25 cellular contexts compared by ENCODE assay signal in the genomic region with DNA sequence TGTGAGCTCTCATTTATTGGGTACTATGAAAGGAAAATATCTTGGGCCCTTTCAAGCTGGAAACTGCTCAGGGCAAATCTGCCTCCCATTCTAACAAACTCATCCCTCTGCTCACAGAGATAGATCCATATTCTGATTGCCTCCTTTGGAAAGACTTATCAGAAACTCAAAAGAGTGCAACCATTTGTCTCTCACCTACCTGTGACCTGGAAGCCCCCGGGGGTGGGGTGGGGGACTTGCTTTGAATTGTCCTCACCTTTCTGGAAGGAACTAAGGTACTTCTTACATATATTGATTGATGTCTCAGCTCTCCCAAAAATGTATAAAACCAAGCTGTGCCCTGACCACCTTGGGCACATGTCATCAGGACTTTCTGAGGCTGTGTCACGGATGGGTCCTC.
"Had no signal": no experiment of that assay in that cellular context is flagged by ENCODE, and none has a peak within 500 bp of the region (broad histone marks: within the 10 kb centered on the region; RNA-seq: fewer than 3 reads in every experiment).

No MANE protein-coding gene starts in this region.

- H3K4me1 Mint-ChIP-seq: naive thymus-derived CD4-positive, alpha-beta T cell; stimulated activated naive B cell treated with anti-CD40 and anti-IgM and Interleukin-4, amounts not matched to agents 10 μg/mL and 1 μg/mL and 100 μg/mL, for 72 hours had no signal

- H3K9me3 Mint-ChIP-seq: natural killer cell treated with Interleukin-12 subunit alpha and Interleukin-12 subunit beta and Interleukin-15 and Interleukin-18, amount 100 ng/mL, for 72 hours; stimulated activated naive B cell treated with anti-CD40 and anti-IgM and Interleukin-4, amounts not matched to agents 10 μg/mL and 1 μg/mL and 100 μg/mL, for 72 hours had no signal

- H3K4me1 ChIP-seq: left ventricle myocardium inferior, pancreas, prostate gland, testis, upper lobe of right lung had no signal

- H3K9me3 ChIP-seq: left ventricle myocardium inferior, mucosa of descending colon, pancreas, prostate gland, stomach, testis, thyroid gland, transverse colon, upper lobe of right lung had no signal

- H3K36me3 ChIP-seq: left ventricle myocardium inferior, pancreas, prostate gland, stomach, thyroid gland, transverse colon, upper lobe of right lung had no signal

- H3K36me3 Mint-ChIP-seq: naive thymus-derived CD4-positive, alpha-beta T cell; natural killer cell treated with Interleukin-12 subunit alpha and Interleukin-12 subunit beta and Interleukin-15 and Interleukin-18, amount 100 ng/mL, for 72 hours; stimulated activated naive B cell treated with anti-CD40 and anti-IgM and Interleukin-4, amounts not matched to agents 10 μg/mL and 1 μg/mL and 100 μg/mL, for 72 hours had no signal

- ATAC-seq: naive thymus-derived CD4-positive, alpha-beta T cell; natural killer cell treated with Interleukin-12 subunit alpha and Interleukin-12 subunit beta and Interleukin-15 and Interleukin-18, amount 100 ng/mL, for 72 hours; pancreas; right cardiac atrium; sciatic nerve; stimulated activated naive B cell treated with anti-CD40 and anti-IgM and Interleukin-4, amounts not matched to agents 10 μg/mL and 1 μg/mL and 100 μg/mL, for 72 hours; stimulated activated naive CD8-positive, alpha-beta T cell treated with anti-CD3 and anti-CD28 coated beads, Interleukin-15, Interleukin-2, amounts not matched to agents 100 U/mL and 50 U/mL, for 24 hours; upper lobe of right lung had no signal

- H3K27me3 ChIP-seq: hepatocyte, pancreas, stomach, testis, thyroid gland, transverse colon, upper lobe of right lung had no signal

- H3K27ac Mint-ChIP-seq: naive thymus-derived CD4-positive, alpha-beta T cell; natural killer cell treated with Interleukin-12 subunit alpha and Interleukin-12 subunit beta and Interleukin-15 and Interleukin-18, amount 100 ng/mL, for 72 hours; stimulated activated naive B cell treated with anti-CD40 and anti-IgM and Interleukin-4, amounts not matched to agents 10 μg/mL and 1 μg/mL and 100 μg/mL, for 72 hours had no signal

- H3K27ac ChIP-seq: hepatocyte, left ventricle myocardium inferior, pancreas, prostate gland, skin epidermis, stomach, testis, transverse colon, upper lobe of right lung had no signal

- H3K4me3 Mint-ChIP-seq: naive thymus-derived CD4-positive, alpha-beta T cell; natural killer cell treated with Interleukin-12 subunit alpha and Interleukin-12 subunit beta and Interleukin-15 and Interleukin-18, amount 100 ng/mL, for 72 hours; stimulated activated naive B cell treated with anti-CD40 and anti-IgM and Interleukin-4, amounts not matched to agents 10 μg/mL and 1 μg/mL and 100 μg/mL, for 72 hours had no signal

- H3K4me3 ChIP-seq: hepatocyte, left ventricle myocardium inferior, lung, mucosa of descending colon, pancreas, prostate gland, skin epidermis, stomach, testis, thyroid gland, transverse colon, upper lobe of right lung had no signal

- DNase-seq: left ventricle myocardium inferior; midbrain; mucosa of descending colon; naive thymus-derived CD4-positive, alpha-beta T cell; pancreas; posterior cingulate gyrus; retina; right cardiac atrium; stimulated activated CD4-positive, alpha-beta T cell treated with anti-CD3 and anti-CD28 coated beads, Interleukin-12 subunit alpha, Interleukin-12 subunit beta, amount 100 ng/mL, for 4 hours; stimulated activated CD4-positive, alpha-beta T cell treated with anti-CD3 and anti-CD28 coated beads, Interleukin-15, amount 100 ng/mL, for 24 hours; stimulated activated CD4-positive, alpha-beta T cell treated with anti-CD3 and anti-CD28 coated beads, Interleukin-2, amount 100 ng/mL, for 24 hours; stimulated activated CD4-positive, alpha-beta T cell treated with anti-CD3 and anti-CD28 coated beads, Interleukin-4, amount 100 ng/mL, for 1 hour; stimulated activated naive B cell treated with anti-CD40 and anti-IgM and Interleukin-4, amounts not matched to agents 10 μg/mL and 1 μg/mL and 100 μg/mL, for 72 hours; stimulated activated naive CD8-positive, alpha-beta T cell treated with anti-CD3 and anti-CD28 coated beads, Interleukin-15, Interleukin-2, amounts not matched to agents 100 U/mL and 50 U/mL, for 24 hours; stomach; testis; transverse colon; upper lobe of right lung had no signal
